11 cellular contexts compared by ENCODE assay signal in the genomic region with DNA sequence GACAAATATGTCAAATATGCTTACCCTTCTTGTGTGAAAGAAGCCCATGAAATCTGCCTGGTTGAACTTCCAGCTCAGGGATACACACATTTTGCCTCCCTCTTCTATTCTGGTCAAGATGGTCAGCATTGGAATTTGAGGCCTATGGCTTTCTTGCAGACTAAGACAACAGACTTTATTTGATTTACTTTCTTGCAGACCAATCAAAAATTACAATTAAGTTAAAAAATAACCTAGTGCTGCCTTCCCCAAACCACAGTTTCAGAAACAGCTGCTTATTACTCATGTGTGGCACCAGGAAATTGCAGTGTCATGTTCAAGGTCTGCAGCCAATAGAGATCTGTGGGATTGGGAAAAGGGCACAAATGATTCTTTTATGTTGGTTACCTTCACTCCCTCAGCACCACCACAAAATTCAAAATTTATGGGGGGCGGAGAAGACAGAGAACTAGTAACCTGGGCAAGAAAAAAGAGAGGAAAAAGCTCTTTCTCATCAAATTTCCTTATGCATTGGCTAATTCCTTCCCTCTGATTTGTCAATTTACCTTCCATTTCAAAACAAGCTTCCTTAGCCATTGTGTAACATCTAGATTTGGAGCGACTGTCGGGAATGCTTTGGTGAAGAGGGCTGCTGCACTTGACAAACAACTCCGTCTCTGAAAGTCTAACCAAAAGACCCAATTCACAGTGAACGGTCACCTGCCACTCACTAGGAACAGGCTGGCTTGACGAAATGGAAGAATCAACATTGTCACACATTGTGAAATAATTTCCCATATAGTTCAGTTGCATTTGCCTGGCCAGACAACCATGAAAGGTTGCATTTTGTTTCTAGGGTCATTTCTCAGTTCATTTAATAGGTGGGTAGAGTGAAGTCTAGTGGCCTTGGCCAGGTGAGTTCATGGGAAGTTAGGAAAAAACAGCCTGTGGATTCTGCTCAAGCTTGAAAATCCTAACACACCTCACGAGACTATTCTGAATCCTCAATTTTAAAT.
DNase-seq lines count a peak whose midpoint lies in the region; ATAC-seq and TF ChIP-seq lines count a peak whose summit lies in the region.
"Had no signal": no experiment of that assay in that cellular context is flagged by ENCODE, and none has a peak within 500 bp of the region (broad histone marks: within the 10 kb centered on the region; RNA-seq: fewer than 3 reads in every experiment).

No MANE protein-coding gene starts in this region.

- H3K4me3 ChIP-seq in HL-60 (replicated peaks; ENCODE audit: insufficient read depth, low read length) (no peak overlapping the region), cardiac fibroblast (replicated peaks in 1 of 2; ENCODE audit: low read depth in 2 of 2, low read length in 2 of 2) (no peak overlapping the region), left ventricle myocardium inferior (no peak overlapping the region)
- H3K4me3 ChIP-seq: esophagus muscularis mucosa had no signal

- no peaks in the 10 kb centered on the region for H3K4me1 ChIP-seq in left ventricle myocardium inferior

- H3K9me3 Mint-ChIP-seq in osteocyte (ENCODE audit: unreplicated experiment) (peaks cover 4% of the 10 kb centered on the region), immature natural killer cell (no peaks in the 10 kb centered on the region)
- H3K9me3 Mint-ChIP-seq: activated CD4-positive, alpha-beta T cell treated with anti-CD3 and anti-CD28 coated beads, Interleukin-2, amount 10 ng/mL, durations not matched to agents 24 days and 14 days had no signal

- H3K27me3 Mint-ChIP-seq in osteocyte (ENCODE audit: unreplicated experiment), result no peaks in the 10 kb centered on the region
- no peaks in the 10 kb centered on the region for H3K27me3 Mint-ChIP-seq in immature natural killer cell (ENCODE audit: low read depth in 3 of 3)
- H3K27me3 Mint-ChIP-seq: activated CD4-positive, alpha-beta T cell treated with anti-CD3 and anti-CD28 coated beads, Interleukin-2, amount 10 ng/mL, durations not matched to agents 24 days and 14 days had no signal

- intact Hi-C loops in left ventricle myocardium inferior (cut with micrococcal nuclease), result no loop called here

- ATAC-seq in GM18517 (IDR thresholded peaks at IDR 0.05; ENCODE audit: unreplicated experiment), result peak; percentile 56

- H3K36me3 ChIP-seq in left ventricle myocardium inferior, result no peaks in the 10 kb centered on the region
- H3K36me3 ChIP-seq: esophagus muscularis mucosa had no signal

- peaks cover 22% of the 10 kb centered on the region for H3K4me1 Mint-ChIP-seq in osteocyte (ENCODE audit: unreplicated experiment)
- H3K4me1 Mint-ChIP-seq in immature natural killer cell, result no peaks in the 10 kb centered on the region
- H3K4me1 Mint-ChIP-seq: activated CD4-positive, alpha-beta T cell treated with anti-CD3 and anti-CD28 coated beads, Interleukin-2, amount 10 ng/mL, durations not matched to agents 24 days and 14 days had no signal

- H3K27ac ChIP-seq in HL-60 (replicated peaks) (no peak overlapping the region), left ventricle myocardium inferior (replicated peaks) (no peak overlapping the region)
- H3K27ac ChIP-seq: esophagus muscularis mucosa had no signal

- no peak overlapping the region for H3K4me3 Mint-ChIP-seq in osteocyte (ENCODE audit: unreplicated experiment)
- H3K4me3 Mint-ChIP-seq in immature natural killer cell, result no peak overlapping the region
- H3K4me3 Mint-ChIP-seq: activated CD4-positive, alpha-beta T cell treated with anti-CD3 and anti-CD28 coated beads, Interleukin-2, amount 10 ng/mL, durations not matched to agents 24 days and 14 days had no signal

- no peaks in the 10 kb centered on the region for H3K27me3 ChIP-seq in HL-60 (ENCODE audit: insufficient read depth, poor library complexity, severe bottlenecking)
- no peaks in the 10 kb centered on the region for H3K27me3 ChIP-seq in left ventricle myocardium inferior (ENCODE audit: low read depth)
- H3K27me3 ChIP-seq: esophagus muscularis mucosa had no signal

- no peaks in the 10 kb centered on the region for H3K9me3 ChIP-seq in left ventricle myocardium inferior (replicated peaks)
- H3K9me3 ChIP-seq: esophagus muscularis mucosa had no signal

- TF ChIP-seq CTCF in HL-60 (IDR thresholded peaks at IDR 0.05; ENCODE audit: insufficient read depth, low read length) (no peak), cardiac fibroblast (IDR thresholded peaks at IDR 0.05; ENCODE audit: low read depth, low read length) (no peak), osteocyte (IDR thresholded peaks at IDR 0.05) (no peak), left ventricle myocardium inferior (IDR thresholded peaks at IDR 0.05; ENCODE audit: borderline replicate concordance) (no peak)

- peak overlapping the region; percentile 78 for H3K27ac Mint-ChIP-seq in osteocyte (ENCODE audit: unreplicated experiment)
- H3K27ac Mint-ChIP-seq in immature natural killer cell, result no peak overlapping the region
- H3K27ac Mint-ChIP-seq: activated CD4-positive, alpha-beta T cell treated with anti-CD3 and anti-CD28 coated beads, Interleukin-2, amount 10 ng/mL, durations not matched to agents 24 days and 14 days had no signal

- H3K36me3 Mint-ChIP-seq in osteocyte (ENCODE audit: unreplicated experiment), result peaks cover 2% of the 10 kb centered on the region
- peaks cover 0 to 8% (median 3%) of the 10 kb centered on the region in 3 donors for H3K36me3 Mint-ChIP-seq in immature natural killer cell

- DNase-seq in HL-60 (ENCODE audit: low read depth in 1 of 2, low spot score in 1 of 2) (peak; percentile 28 to 33), cardiac fibroblast (ENCODE audit: low read depth in 2 of 2) (peak; percentile 58 to 82), osteocyte (ENCODE audit: extremely low spot score, unreplicated experiment) (no peak), cerebellar nuclear complex (lab: John Stamatoyannopoulos, UW) (no peak), left ventricle myocardium inferior (no peak), immature natural killer cell (no peak)
- no peak for DNase-seq in activated CD4-positive, alpha-beta T cell treated with anti-CD3 and anti-CD28 coated beads, Interleukin-2, amount 50 U/mL, for 4 hours
- DNase-seq: activated CD4-positive, alpha-beta T cell treated with anti-CD3 and anti-CD28 coated beads, Interleukin-2, amount 10 ng/mL, durations not matched to agents 24 days and 14 days; stimulated activated CD4-positive, alpha-beta T cell treated with anti-CD3 and anti-CD28 coated beads, Interleukin-12 subunit alpha, Interleukin-12 subunit beta, amount 100 ng/mL, for 4 hours had no signal

Comparison
In these comparisons a context has a peak if more than half of its experiments do, and no peak if none do; other contexts are left out.
1. DNase-seq: peak in HL-60 (2 of 2) and cardiac fibroblast (2 of 2); none in osteocyte (single experiment), activated CD4-positive, alpha-beta T cell treated with anti-CD3 and anti-CD28 coated beads, Interleukin-2, amount 50 U/mL, for 4 hours (0 of 2), cerebellar nuclear complex (0 of 2), left ventricle myocardium inferior (single experiment) and immature natural killer cell (0 of 3).